ENCODE assay signal across 8 cellular contexts in the genomic region with DNA sequence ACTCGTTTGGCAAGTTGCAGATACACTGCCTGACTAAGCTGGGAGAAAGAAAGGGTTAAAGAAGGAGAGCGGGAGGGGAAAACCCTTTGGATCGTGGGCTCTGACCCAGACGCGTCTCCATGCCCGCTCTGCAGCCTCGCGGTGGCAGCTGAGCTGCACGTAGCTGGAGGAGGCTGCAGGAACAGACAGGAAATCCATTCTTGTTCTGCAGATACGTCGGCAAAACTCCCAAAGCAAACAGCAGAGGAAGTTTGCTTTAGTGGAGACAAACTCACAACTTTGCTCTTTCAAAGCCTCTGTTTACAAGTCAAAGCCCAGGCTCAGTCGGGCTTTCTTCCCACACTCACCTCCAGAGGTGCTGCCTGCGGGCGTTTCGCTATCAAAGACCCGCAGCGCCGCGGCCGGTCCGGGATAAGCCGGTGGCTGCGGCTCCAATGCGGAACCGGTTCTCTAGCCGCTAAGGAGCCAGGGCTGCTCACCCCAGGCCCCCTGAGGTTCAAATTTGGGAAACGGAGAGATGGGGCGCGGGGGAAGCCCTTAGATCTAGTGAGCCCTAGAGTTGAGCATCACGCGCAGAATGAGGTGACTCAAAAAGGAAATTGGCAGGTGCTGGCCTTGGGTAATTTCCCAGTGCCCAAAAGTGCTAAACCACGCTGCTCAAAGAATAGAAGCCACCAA.
DNase-seq lines count a peak whose midpoint lies in the region; ATAC-seq and TF ChIP-seq lines count a peak whose summit lies in the region.

No MANE protein-coding gene starts in this region.

- TF ChIP-seq CTCF in cardiac fibroblast (IDR thresholded peaks at IDR 0.05; ENCODE audit: low read depth, low read length): no peak

- ATAC-seq in HG02884 (IDR thresholded peaks at IDR 0.05; ENCODE audit: unreplicated experiment): peak; percentile 61

- DNase-seq in NOMO-1 treated with DMSO at 0.1 percent for 48 hours (lab: John Stamatoyannopoulos, UW; ENCODE audit: unreplicated experiment) (peak; percentile 1), NOMO-1 treated with dmso at 0.1 percent for 144 hours (lab: John Stamatoyannopoulos, UW; ENCODE audit: unreplicated experiment) (no peak), SW480 (ENCODE audit: low spot score) (peak; percentile 15), cardiac fibroblast (ENCODE audit: low read depth in 2 of 2) (peak; percentile 32 to 42), left kidney (ENCODE audit: low read depth, low spot score) (peak; percentile 56), SHP77 treated with DMSO at 0.1 percent for 48 hours (lab: John Stamatoyannopoulos, UW) (no peak)
- peak; percentile 19 for DNase-seq in stimulated activated CD4-positive, alpha-beta T cell treated with anti-CD3 and anti-CD28 coated beads, Interleukin-4, amount 100 ng/mL, for 1 hour

- H3K4me3 ChIP-seq in cardiac fibroblast (replicated peaks in 1 of 2; ENCODE audit: low read depth in 2 of 2, low read length in 2 of 2): peak overlapping the region; percentile 38 to 48

Comparison
In these comparisons a context has a peak if more than half of its experiments do, and no peak if none do; other contexts are left out.
1. DNase-seq: peak in NOMO-1 treated with DMSO at 0.1 percent for 48 hours (single experiment), SW480 (single experiment), cardiac fibroblast (2 of 2), left kidney (single experiment) and stimulated activated CD4-positive, alpha-beta T cell treated with anti-CD3 and anti-CD28 coated beads, Interleukin-4, amount 100 ng/mL, for 1 hour (single experiment); none in NOMO-1 treated with dmso at 0.1 percent for 144 hours (single experiment) and SHP77 treated with DMSO at 0.1 percent for 48 hours (single experiment).